2 cellular contexts compared by ENCODE assay signal in genomic region chr14:20564501-20564997, GRCh38.
TF ChIP-seq lines count a peak whose summit lies in the region.

No MANE protein-coding gene starts in this region.

TF ChIP-seq in HCT116, 20 proteins besides CTCF, POLR2A, EP300 and RAD21:
- no peak for TF ChIP-seq SRF (IDR thresholded peaks at IDR 0.05; ENCODE audit: low read depth)
- no peak for TF ChIP-seq FOSL1 (IDR thresholded peaks at IDR 0.05; ENCODE audit: low read depth)
- no peak for TF ChIP-seq ZNF274 (IDR thresholded peaks at IDR 0.05; ENCODE audit: low read depth, low read length)
- no peak for TF ChIP-seq ZBTB33 (IDR thresholded peaks at IDR 0.05; ENCODE audit: extremely low read depth, insufficient replicate concordance, low read length)
TF ChIP-seq in HCT116: peak in this region for 0.

TF ChIP-seq in WTC11, 78 proteins besides CTCF, POLR2A, EP300 and RAD21:
- TF ChIP-seq, protein P1, sequence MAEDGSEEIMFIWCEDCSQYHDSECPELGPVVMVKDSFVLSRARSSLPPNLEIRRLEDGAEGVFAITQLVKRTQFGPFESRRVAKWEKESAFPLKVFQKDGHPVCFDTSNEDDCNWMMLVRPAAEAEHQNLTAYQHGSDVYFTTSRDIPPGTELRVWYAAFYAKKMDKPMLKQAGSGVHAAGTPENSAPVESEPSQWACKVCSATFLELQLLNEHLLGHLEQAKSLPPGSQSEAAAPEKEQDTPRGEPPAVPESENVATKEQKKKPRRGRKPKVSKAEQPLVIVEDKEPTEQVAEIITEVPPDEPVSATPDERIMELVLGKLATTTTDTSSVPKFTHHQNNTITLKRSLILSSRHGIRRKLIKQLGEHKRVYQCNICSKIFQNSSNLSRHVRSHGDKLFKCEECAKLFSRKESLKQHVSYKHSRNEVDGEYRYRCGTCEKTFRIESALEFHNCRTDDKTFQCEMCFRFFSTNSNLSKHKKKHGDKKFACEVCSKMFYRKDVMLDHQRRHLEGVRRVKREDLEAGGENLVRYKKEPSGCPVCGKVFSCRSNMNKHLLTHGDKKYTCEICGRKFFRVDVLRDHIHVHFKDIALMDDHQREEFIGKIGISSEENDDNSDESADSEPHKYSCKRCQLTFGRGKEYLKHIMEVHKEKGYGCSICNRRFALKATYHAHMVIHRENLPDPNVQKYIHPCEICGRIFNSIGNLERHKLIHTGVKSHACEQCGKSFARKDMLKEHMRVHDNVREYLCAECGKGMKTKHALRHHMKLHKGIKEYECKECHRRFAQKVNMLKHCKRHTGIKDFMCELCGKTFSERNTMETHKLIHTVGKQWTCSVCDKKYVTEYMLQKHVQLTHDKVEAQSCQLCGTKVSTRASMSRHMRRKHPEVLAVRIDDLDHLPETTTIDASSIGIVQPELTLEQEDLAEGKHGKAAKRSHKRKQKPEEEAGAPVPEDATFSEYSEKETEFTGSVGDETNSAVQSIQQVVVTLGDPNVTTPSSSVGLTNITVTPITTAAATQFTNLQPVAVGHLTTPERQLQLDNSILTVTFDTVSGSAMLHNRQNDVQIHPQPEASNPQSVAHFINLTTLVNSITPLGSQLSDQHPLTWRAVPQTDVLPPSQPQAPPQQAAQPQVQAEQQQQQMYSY (CRISPR knock-in tag; IDR thresholded peaks at IDR 0.05) = peak; percentile 95
- TF ChIP-seq CREB1 (CRISPR knock-in tag; IDR thresholded peaks at IDR 0.05) = no peak
